In genomic region chr2:170161516-170162260, GRCh38 we compare ENCODE assay signal across 1 cellular context.
TF ChIP-seq lines count a peak whose summit lies in the region.

No MANE protein-coding gene starts in this region.

TF ChIP-seq in Ishikawa, 13 proteins besides CTCF, POLR2A, EP300 and RAD21 (continued from another document):
- TF ChIP-seq MAX (IDR thresholded peaks at IDR 0.05) (no peak), YY1 (IDR thresholded peaks at IDR 0.05; ENCODE audit: low read depth) (no peak), TAF1 (IDR thresholded peaks at IDR 0.05; ENCODE audit: low read depth) (no peak)
